Comparison of ENCODE assay signal across 1 cellular context in the genomic region with DNA sequence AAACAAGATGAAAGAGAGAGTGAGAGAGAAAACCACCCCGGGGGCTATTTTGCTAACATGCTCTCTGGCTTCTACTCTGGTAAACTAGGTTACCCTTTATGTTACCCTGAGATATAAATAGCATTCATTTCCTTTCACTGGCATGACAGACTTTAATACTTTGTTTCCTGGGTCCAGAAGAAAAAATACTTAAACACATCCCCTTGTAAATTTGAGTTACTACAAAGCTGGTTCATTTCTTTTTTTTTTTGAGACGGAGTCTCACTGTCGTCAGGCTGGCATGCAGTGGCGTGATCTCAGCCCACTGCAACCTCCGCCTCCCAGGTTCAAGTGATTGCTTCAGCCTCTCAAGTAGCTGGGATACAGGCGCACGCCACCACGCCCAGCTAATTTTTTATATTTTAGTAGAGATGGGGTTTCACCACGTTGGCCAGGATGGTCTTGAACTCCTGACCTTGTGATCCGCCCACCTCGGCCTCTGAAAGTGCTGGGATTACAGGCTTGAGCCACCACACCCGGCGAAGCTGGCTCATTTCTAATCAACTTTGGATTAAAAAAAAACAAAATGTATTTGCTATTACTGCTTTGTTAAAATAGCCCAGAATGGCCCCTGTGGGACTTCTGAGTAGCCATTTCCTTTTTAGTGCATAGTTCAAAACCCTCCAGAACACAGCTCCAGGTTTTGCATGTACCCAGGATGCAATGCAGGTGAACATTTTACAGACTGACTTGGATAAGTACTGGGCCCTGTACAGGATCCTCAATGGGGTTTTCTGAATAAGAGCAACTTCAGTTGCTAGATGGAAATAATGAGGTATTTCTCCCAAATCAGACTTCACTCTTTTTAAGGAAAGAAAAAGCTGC.
TF ChIP-seq lines count a peak whose summit lies in the region.

No MANE protein-coding gene starts in this region.

TF ChIP-seq in HepG2, 621 proteins besides CTCF, POLR2A, EP300 and RAD21:
- no peak for TF ChIP-seq ARNT (IDR thresholded peaks at IDR 0.05)
- TF ChIP-seq, protein P1, sequence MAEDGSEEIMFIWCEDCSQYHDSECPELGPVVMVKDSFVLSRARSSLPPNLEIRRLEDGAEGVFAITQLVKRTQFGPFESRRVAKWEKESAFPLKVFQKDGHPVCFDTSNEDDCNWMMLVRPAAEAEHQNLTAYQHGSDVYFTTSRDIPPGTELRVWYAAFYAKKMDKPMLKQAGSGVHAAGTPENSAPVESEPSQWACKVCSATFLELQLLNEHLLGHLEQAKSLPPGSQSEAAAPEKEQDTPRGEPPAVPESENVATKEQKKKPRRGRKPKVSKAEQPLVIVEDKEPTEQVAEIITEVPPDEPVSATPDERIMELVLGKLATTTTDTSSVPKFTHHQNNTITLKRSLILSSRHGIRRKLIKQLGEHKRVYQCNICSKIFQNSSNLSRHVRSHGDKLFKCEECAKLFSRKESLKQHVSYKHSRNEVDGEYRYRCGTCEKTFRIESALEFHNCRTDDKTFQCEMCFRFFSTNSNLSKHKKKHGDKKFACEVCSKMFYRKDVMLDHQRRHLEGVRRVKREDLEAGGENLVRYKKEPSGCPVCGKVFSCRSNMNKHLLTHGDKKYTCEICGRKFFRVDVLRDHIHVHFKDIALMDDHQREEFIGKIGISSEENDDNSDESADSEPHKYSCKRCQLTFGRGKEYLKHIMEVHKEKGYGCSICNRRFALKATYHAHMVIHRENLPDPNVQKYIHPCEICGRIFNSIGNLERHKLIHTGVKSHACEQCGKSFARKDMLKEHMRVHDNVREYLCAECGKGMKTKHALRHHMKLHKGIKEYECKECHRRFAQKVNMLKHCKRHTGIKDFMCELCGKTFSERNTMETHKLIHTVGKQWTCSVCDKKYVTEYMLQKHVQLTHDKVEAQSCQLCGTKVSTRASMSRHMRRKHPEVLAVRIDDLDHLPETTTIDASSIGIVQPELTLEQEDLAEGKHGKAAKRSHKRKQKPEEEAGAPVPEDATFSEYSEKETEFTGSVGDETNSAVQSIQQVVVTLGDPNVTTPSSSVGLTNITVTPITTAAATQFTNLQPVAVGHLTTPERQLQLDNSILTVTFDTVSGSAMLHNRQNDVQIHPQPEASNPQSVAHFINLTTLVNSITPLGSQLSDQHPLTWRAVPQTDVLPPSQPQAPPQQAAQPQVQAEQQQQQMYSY (CRISPR knock-in tag; IDR thresholded peaks at IDR 0.05) = 0 out of 2 replicates have a peak, but pooled peaks have one; percentile 20
